ENCODE assay signal across 1 cellular context in genomic region chr7:13797545-13797944, GRCh38.
TF ChIP-seq lines count a peak whose summit lies in the region.

No MANE protein-coding gene starts in this region.

TF ChIP-seq in WTC11, 78 proteins besides CTCF, POLR2A, EP300 and RAD21 (continued from another document):
- TF ChIP-seq ZNF512 (CRISPR knock-in tag; IDR thresholded peaks at IDR 0.05; ENCODE audit: borderline replicate concordance) (no peak), ATF2 (CRISPR knock-in tag; IDR thresholded peaks at IDR 0.05; ENCODE audit: borderline replicate concordance, low read depth) (no peak), ATF3 (CRISPR knock-in tag; conservative IDR thresholded peaks at IDR 0.05) (no peak), EMX1 (CRISPR knock-in tag; IDR thresholded peaks at IDR 0.05) (no peak), E2F5 (CRISPR knock-in tag; IDR thresholded peaks at IDR 0.05) (no peak), NR2C2 (CRISPR knock-in tag; IDR thresholded peaks at IDR 0.05) (no peak), CREB1 (CRISPR knock-in tag; IDR thresholded peaks at IDR 0.05) (no peak), ATF6 (CRISPR knock-in tag; IDR thresholded peaks at IDR 0.05) (no peak), FOXK1 (CRISPR knock-in tag; IDR thresholded peaks at IDR 0.05) (no peak), TEAD1 (CRISPR knock-in tag; IDR thresholded peaks at IDR 0.05) (no peak), ZNF281 (CRISPR knock-in tag; IDR thresholded peaks at IDR 0.05) (no peak), AFF4 (CRISPR knock-in tag; IDR thresholded peaks at IDR 0.05; ENCODE audit: borderline replicate concordance) (no peak), GABPB1 (CRISPR knock-in tag; IDR thresholded peaks at IDR 0.05) (no peak), FOXP4 (CRISPR knock-in tag; IDR thresholded peaks at IDR 0.05) (no peak)
